Comparison of ENCODE assay signal across 1 cellular context in the genomic region with DNA sequence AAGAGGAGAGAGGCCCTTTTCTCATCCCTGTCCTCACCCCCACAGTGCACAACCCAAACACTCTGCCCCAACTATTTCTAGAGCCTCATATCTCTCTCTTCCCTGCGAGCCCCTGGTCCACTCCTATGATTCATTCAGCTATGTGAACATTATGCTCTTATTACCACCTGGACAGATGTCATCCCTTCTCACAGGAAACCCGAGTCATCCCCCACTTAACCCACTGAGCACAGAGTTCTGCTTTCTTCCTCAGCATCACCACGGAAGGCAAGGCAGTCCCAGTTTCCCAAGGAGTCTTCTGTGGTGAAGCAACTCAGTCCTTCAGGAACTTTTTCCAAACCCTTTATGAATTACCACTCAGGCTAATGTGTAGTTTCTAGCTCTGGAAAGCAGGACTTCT.
TF ChIP-seq lines count a peak whose summit lies in the region.

No MANE protein-coding gene starts in this region.

TF ChIP-seq in GM23338, 12 proteins besides CTCF, POLR2A, EP300 and RAD21 (continued from another document):
- TF ChIP-seq, protein P1, sequence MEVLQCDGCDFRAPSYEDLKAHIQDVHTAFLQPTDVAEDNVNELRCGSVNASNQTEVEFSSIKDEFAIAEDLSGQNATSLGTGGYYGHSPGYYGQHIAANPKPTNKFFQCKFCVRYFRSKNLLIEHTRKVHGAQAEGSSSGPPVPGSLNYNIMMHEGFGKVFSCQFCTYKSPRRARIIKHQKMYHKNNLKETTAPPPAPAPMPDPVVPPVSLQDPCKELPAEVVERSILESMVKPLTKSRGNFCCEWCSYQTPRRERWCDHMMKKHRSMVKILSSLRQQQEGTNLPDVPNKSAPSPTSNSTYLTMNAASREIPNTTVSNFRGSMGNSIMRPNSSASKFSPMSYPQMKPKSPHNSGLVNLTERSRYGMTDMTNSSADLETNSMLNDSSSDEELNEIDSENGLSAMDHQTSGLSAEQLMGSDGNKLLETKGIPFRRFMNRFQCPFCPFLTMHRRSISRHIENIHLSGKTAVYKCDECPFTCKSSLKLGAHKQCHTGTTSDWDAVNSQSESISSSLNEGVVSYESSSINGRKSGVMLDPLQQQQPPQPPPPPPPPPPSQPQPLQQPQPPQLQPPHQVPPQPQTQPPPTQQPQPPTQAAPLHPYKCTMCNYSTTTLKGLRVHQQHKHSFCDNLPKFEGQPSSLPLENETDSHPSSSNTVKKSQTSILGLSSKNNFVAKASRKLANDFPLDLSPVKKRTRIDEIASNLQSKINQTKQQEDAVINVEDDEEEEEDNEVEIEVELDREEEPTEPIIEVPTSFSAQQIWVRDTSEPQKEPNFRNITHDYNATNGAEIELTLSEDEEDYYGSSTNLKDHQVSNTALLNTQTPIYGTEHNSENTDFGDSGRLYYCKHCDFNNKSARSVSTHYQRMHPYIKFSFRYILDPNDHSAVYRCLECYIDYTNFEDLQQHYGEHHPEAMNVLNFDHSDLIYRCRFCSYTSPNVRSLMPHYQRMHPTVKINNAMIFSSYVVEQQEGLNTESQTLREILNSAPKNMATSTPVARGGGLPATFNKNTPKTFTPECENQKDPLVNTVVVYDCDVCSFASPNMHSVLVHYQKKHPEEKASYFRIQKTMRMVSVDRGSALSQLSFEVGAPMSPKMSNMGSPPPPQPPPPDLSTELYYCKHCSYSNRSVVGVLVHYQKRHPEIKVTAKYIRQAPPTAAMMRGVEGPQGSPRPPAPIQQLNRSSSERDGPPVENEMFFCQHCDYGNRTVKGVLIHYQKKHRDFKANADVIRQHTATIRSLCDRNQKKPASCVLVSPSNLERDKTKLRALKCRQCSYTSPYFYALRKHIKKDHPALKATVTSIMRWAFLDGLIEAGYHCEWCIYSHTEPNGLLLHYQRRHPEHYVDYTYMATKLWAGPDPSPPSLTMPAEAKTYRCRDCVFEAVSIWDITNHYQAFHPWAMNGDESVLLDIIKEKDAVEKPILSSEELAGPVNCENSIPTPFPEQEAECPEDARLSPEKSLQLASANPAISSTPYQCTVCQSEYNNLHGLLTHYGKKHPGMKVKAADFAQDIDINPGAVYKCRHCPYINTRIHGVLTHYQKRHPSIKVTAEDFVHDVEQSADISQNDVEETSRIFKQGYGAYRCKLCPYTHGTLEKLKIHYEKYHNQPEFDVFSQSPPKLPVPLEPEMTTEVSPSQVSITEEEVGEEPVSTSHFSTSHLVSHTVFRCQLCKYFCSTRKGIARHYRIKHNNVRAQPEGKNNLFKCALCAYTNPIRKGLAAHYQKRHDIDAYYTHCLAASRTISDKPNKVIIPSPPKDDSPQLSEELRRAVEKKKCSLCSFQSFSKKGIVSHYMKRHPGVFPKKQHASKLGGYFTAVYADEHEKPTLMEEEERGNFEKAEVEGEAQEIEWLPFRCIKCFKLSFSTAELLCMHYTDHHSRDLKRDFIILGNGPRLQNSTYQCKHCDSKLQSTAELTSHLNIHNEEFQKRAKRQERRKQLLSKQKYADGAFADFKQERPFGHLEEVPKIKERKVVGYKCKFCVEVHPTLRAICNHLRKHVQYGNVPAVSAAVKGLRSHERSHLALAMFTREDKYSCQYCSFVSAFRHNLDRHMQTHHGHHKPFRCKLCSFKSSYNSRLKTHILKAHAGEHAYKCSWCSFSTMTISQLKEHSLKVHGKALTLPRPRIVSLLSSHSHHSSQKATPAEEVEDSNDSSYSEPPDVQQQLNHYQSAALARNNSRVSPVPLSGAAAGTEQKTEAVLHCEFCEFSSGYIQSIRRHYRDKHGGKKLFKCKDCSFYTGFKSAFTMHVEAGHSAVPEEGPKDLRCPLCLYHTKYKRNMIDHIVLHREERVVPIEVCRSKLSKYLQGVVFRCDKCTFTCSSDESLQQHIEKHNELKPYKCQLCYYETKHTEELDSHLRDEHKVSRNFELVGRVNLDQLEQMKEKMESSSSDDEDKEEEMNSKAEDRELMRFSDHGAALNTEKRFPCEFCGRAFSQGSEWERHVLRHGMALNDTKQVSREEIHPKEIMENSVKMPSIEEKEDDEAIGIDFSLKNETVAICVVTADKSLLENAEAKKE (CRISPR knock-in tag; IDR thresholded peaks at IDR 0.05) = no peak
- TF ChIP-seq EZH2phosphoT487 (IDR thresholded peaks at IDR 0.05; ENCODE audit: unreplicated experiment) (no peak), POLR2AphosphoS5 (IDR thresholded peaks at IDR 0.05; ENCODE audit: low read depth) (no peak), ZNF114 (CRISPR knock-in tag; IDR thresholded peaks at IDR 0.05) (no peak), NANOG (IDR thresholded peaks at IDR 0.05; ENCODE audit: borderline replicate concordance) (no peak), JUNB (IDR thresholded peaks at IDR 0.05; ENCODE audit: unreplicated experiment) (no peak)
